In the genomic region with DNA sequence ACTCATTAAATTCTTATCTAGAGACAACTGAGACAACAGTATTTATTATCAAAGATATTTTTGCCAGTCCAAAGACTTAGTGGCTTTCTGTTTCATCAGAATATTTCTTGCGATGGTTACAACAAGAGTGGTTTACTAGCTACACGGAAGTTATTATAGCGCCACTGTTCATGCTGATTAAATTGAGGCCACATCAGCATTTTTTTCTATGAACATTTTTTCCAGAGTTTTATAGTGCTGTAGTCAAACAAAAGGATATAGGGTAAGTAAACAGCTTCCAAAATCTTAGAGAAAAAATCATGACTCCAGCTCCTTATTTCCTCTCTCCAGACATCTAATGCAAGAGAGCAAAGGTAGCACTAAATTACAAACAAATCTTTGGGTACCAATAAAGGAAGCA, we compare ENCODE assay signal across 3 cellular contexts.
"Had no signal": no experiment of that assay in that cellular context is flagged by ENCODE, and none has a peak within 500 bp of the region (broad histone marks: within the 10 kb centered on the region; RNA-seq: fewer than 3 reads in every experiment).

No MANE protein-coding gene starts in this region.

- ATAC-seq: GM12878 had no signal

- H3K4me3 ChIP-seq: GM12878 had no signal

- DNase-seq: GDM1, GF-D8 had no signal
